In the genomic region with DNA sequence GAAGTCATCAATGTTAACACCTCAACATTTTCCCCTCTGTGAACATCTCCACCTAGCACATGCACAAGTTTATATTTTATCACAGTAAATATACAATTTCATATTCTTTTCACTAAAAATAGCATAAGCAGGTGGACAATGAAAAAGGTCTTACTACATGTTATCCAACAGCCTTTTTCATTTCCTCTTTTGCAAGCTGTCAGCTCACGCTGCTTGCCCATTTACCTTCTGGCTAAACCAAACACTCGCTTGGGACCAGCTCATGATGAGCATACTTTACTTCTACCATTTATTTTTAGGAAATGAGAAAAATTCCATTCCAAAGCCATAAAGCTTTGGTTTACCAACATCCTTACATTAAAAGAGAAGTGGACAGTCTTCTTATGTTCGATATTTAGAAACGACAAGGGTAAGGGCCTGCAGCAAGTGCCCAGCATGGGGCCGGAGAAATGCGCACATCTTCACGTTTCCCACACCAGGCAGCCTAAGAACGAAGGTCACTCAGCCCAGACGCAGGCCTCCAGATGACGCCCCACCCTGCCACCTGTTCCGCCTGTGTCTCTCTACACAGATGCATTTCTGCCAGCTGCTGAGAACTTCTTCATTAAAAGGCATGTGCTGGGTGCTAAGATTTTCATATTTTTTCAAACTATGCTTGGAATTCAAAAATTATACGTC, we compare ENCODE assay signal across 9 cellular contexts. TPM values are rescaled to one million over a fixed set of nuclear protein-coding genes. Genes with fewer than 3 reads are reported as not detected.
DNase-seq lines count a peak whose midpoint lies in the region; ATAC-seq, FAIRE-seq and TF ChIP-seq lines count a peak whose summit lies in the region.
"Had no signal": no experiment of that assay in that cellular context is flagged by ENCODE, and none has a peak within 500 bp of the region (broad histone marks: within the 10 kb centered on the region; RNA-seq: fewer than 3 reads in every experiment).

No MANE protein-coding gene starts in this region.

- no peak overlapping the region for H2AFZ ChIP-seq in keratinocyte (ENCODE audit: control insufficient read depth, low read length)
- no peak overlapping the region for H2AFZ ChIP-seq in PC-3 (ENCODE audit: low read length)

- DNase-seq in DMS 273 treated with DMSO at 0.1 percent for 48 hours (lab: John Stamatoyannopoulos, UW) (peak; percentile 82), NOMO-1 treated with DMSO at 0.1 percent for 48 hours (lab: John Stamatoyannopoulos, UW; ENCODE audit: unreplicated experiment) (peak; percentile 66), keratinocyte (ENCODE audit: low read depth, low spot score) (no peak), PC-3 (no peak), T-helper 9 cell (no peak), COLO668 (lab: John Stamatoyannopoulos, UW; ENCODE audit: unreplicated experiment) (no peak)
- DNase-seq in stimulated activated CD4-positive, alpha-beta T cell treated with anti-CD3 and anti-CD28 coated beads, Interleukin-2, amount 100 ng/mL, for 48 hours: no peak

- no peak for FAIRE-seq in keratinocyte (lab: Jason Lieb, UNC)

- H3K79me2 ChIP-seq in keratinocyte (ENCODE audit: control insufficient read depth, insufficient read depth, low read length) (peaks cover 9% of the 10 kb centered on the region), PC-3 (ENCODE audit: low read length) (no peaks in the 10 kb centered on the region)

- H3K27me3 ChIP-seq in keratinocyte (ENCODE audit: control insufficient read depth, extremely low read depth, insufficient read depth, low read length): no peaks in the 10 kb centered on the region
- H3K27me3 ChIP-seq in PC-3 (ENCODE audit: low read length): no peaks in the 10 kb centered on the region

- H4K20me1 ChIP-seq in keratinocyte (ENCODE audit: control insufficient read depth, extremely low read depth, insufficient read depth, low read length) (peaks cover 13% of the 10 kb centered on the region), PC-3 (ENCODE audit: low read length) (no peaks in the 10 kb centered on the region)

- H3K4me3 ChIP-seq in keratinocyte (ENCODE audit: control insufficient read depth in 2 of 3, extremely low read depth in 1 of 3, insufficient read depth in 2 of 3, low read depth in 1 of 3, low read length in 3 of 3) (no peak overlapping the region), PC-3 (ENCODE audit: low read length) (no peak overlapping the region)
- H3K4me3 ChIP-seq: skin epidermis had no signal

- POLR2A ChIA-PET in PC-3 (lab: Charles Lee; ENCODE audit: unreplicated experiment): no interaction called here

- H3K27ac ChIP-seq in keratinocyte (ENCODE audit: control insufficient read depth, insufficient read depth, low read length) (peak overlapping the region; percentile 30), PC-3 (ENCODE audit: low read length) (no peak overlapping the region)

- peaks cover 2% of the 10 kb centered on the region for H3K9me1 ChIP-seq in keratinocyte (ENCODE audit: control insufficient read depth, extremely low read depth, insufficient read depth, low read length)

- CTCF ChIA-PET in PC-3 (lab: Charles Lee): no interaction called here

- ATAC-seq in GM21528 (IDR thresholded peaks at IDR 0.05; ENCODE audit: low FRiP score, unreplicated experiment): peak; percentile 48
- ATAC-seq in PC-3: no peak

- no peaks in the 10 kb centered on the region for H3K9me2 ChIP-seq in PC-3 (replicated peaks; ENCODE audit: low read length)

- H3K4me2 ChIP-seq in keratinocyte (ENCODE audit: control insufficient read depth, extremely low read depth, insufficient read depth, low read depth, low read length) (no peak overlapping the region), PC-3 (ENCODE audit: low read length) (no peak overlapping the region)

- H3K4me1 ChIP-seq in keratinocyte (ENCODE audit: control insufficient read depth, extremely low read depth, insufficient read depth, low read length) (peaks cover 28% of the 10 kb centered on the region), PC-3 (ENCODE audit: insufficient read depth, low read length) (0 out of 2 replicates have a peak, but pooled peaks cover 5% of the 10 kb centered on the region)

- no peak for TF ChIP-seq CTCF in keratinocyte (optimal IDR thresholded peaks at IDR 0.05 in 1 of 3, IDR thresholded peaks at IDR 0.05 in 1 of 3, conservative IDR thresholded peaks at IDR 0.05 in 1 of 3; ENCODE audit: extremely low read depth in 1 of 3, insufficient read depth in 2 of 3, low read length in 3 of 3)
- no peak for TF ChIP-seq CTCF in PC-3 (conservative IDR thresholded peaks at IDR 0.05; ENCODE audit: low read depth, low read length)

- H3F3A ChIP-seq in PC-3 (ENCODE audit: low read length, unreplicated experiment): no peaks in the 10 kb centered on the region

- H3K9me3 ChIP-seq in keratinocyte (ENCODE audit: control insufficient read depth, low read depth, low read length) (no peaks in the 10 kb centered on the region), PC-3 (ENCODE audit: low read length) (no peaks in the 10 kb centered on the region)

- peaks cover 26 to 59% of the 10 kb centered on the region in 2 experiments for H3K36me3 ChIP-seq in keratinocyte (ENCODE audit: control insufficient read depth in 2 of 2, extremely low read depth in 1 of 2, insufficient read depth in 2 of 2, low read length in 2 of 2)
- peaks cover 2% of the 10 kb centered on the region; the same call in 1 of the 2 replicates for H3K36me3 ChIP-seq in PC-3 (ENCODE audit: low read depth, low read length)

- BruUV-seq in PC-3 (replicated peaks; lab: Mats Ljungman, UMichigan): no TSS peak

- dilution Hi-C loops in keratinocyte (cut with MboI; ENCODE audit: extremely low pct_ligation_motif_present, low sequenced_read_pairs): no loop called here

- intact Hi-C loops in PC-3 (cut with micrococcal nuclease): no loop called here

- peak overlapping the region; percentile 31 for H3K9ac ChIP-seq in keratinocyte (ENCODE audit: control insufficient read depth, extremely low read depth, insufficient read depth, low read length)
- H3K9ac ChIP-seq in PC-3 (ENCODE audit: low read length): no peak overlapping the region

RNA-seq across cellular contexts. Expression of a gene that starts 13.9 kb away (rescaled TPM):
- polyA plus RNA-seq in keratinocyte: 15.9 to 18.1 TPM (median 17.3 TPM) in 3 replicates
- polyA plus RNA-seq in keratinocyte (2011; ENCODE audit: low read depth): 6.6 TPM
- 19.3 and 21.9 TPM in 2 replicates for polyA plus RNA-seq in keratinocyte (2011; cell fraction: cytosol; rRNA removed)
- polyA plus RNA-seq in keratinocyte (2011; cell fraction: nucleus; rRNA removed): 16.5 and 16.8 TPM in 2 replicates
- polyA plus RNA-seq in keratinocyte (2012; ENCODE audit: low replicate concordance): 12.8 and 15.6 TPM in 2 replicates
- polyA minus RNA-seq in keratinocyte: 10.2 to 11.8 TPM (median 11.2 TPM) in 3 replicates
- polyA minus RNA-seq in keratinocyte (2011; cell fraction: cytosol; rRNA and poly(A)+ RNA removed): 17.3 TPM
- polyA minus RNA-seq in keratinocyte (2011; cell fraction: nucleus; rRNA and poly(A)+ RNA removed): 6.4 and 10.1 TPM in 2 replicates
- total RNA-seq in PC-3 (2014; rRNA removed): 4.3 and 5.4 TPM in 2 replicates

Comparison
In these comparisons a context has a peak if more than half of its experiments do, and no peak if none do; other contexts are left out.
1. DNase-seq: peak in DMS 273 treated with DMSO at 0.1 percent for 48 hours (single experiment) and NOMO-1 treated with DMSO at 0.1 percent for 48 hours (single experiment); none in keratinocyte (single experiment), PC-3 (single experiment), T-helper 9 cell (single experiment), stimulated activated CD4-positive, alpha-beta T cell treated with anti-CD3 and anti-CD28 coated beads, Interleukin-2, amount 100 ng/mL, for 48 hours (0 of 2) and COLO668 (single experiment).